9 cellular contexts compared by ENCODE assay signal in the genomic region with DNA sequence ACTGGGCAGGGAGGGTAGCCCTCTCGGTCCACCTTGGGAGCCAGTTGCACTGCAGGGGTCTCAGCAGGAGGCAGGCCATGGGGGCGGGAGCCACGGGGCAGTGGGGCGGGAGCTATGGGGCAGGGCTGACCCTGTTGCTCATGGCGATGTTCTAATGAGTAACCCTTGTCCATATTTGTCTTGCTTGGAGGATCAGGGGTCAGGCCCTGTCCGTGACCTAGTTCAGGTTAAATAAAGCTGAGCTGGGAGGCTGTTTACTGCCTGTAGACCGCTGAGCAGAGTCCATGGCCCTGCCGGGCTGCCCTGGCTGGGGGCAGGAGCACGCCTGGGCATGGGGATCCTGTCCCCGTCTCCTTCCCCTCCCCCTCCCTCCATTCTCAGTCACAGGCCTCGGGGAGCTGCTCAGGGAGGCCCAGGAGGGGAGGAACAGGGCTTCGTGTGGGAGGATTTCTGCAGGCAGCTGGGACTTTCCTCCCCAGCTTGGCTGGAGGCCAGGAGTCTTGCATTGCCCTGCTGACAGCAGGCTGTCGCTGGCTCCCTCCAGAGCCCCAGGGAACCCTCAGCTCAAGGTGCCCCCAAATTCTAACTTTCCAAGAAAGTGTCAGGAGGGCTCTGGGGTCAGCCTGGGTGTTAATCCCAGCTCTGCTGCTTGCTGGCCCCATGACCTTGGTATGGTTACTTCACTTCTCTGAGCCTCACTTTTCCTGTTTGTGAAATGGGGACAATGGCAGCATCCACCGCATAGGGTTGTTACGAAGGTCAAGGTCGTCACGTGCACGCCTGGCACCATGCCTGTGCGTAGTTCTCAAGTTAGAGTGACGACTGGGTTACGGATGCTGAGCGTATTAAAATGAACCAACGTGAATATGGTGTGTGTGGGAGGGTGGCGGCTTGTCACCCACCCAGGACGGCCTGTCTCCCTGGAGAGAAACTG. TPM values are rescaled to one million over a fixed set of nuclear protein-coding genes. Genes with fewer than 3 reads are reported as not detected.
DNase-seq lines count a peak whose midpoint lies in the region; ATAC-seq and TF ChIP-seq lines count a peak whose summit lies in the region.
"Had no signal": no experiment of that assay in that cellular context is flagged by ENCODE, and none has a peak within 500 bp of the region (broad histone marks: within the 10 kb centered on the region; RNA-seq: fewer than 3 reads in every experiment).

No MANE protein-coding gene starts in this region.

- TF ChIP-seq CTCF in glutamatergic neuron (IDR thresholded peaks at IDR 0.05; ENCODE audit: partially characterized antibody, unreplicated experiment), result no peak

- no peaks in the 10 kb centered on the region for H3K9me3 Mint-ChIP-seq in activated CD4-positive, alpha-beta T cell treated with anti-CD3 and anti-CD28 coated beads, Interleukin-2, amount 10 ng/mL, durations not matched to agents 24 days and 14 days
- peaks cover 4% of the 10 kb centered on the region for H3K9me3 Mint-ChIP-seq in glutamatergic neuron (ENCODE audit: unreplicated experiment)
- H3K9me3 Mint-ChIP-seq: activated B cell treated with CpG ODN at 0.5 μM for 24 hours had no signal

- H3K4me1 Mint-ChIP-seq in activated CD4-positive, alpha-beta T cell treated with anti-CD3 and anti-CD28 coated beads, Interleukin-2, amount 10 ng/mL, durations not matched to agents 24 days and 14 days, result peaks cover 6% of the 10 kb centered on the region
- peaks cover 5% of the 10 kb centered on the region for H3K4me1 Mint-ChIP-seq in glutamatergic neuron (ENCODE audit: low read depth, unreplicated experiment)

- intact Hi-C loops in activated CD4-positive, alpha-beta T cell treated with anti-CD3 and anti-CD28 coated beads, Interleukin-2, amount 10 ng/mL, durations not matched to agents 24 days and 14 days (cut with micrococcal nuclease), result no loop called here

- peaks cover 21% of the 10 kb centered on the region for H3K36me3 Mint-ChIP-seq in activated CD4-positive, alpha-beta T cell treated with anti-CD3 and anti-CD28 coated beads, Interleukin-2, amount 10 ng/mL, durations not matched to agents 24 days and 14 days (ENCODE audit: low read depth)
- H3K36me3 Mint-ChIP-seq in glutamatergic neuron (ENCODE audit: unreplicated experiment), result no peaks in the 10 kb centered on the region

- ATAC-seq in GM18858 (IDR thresholded peaks at IDR 0.05; ENCODE audit: unreplicated experiment) (no peak), GM21367 (IDR thresholded peaks at IDR 0.05; ENCODE audit: unreplicated experiment) (no peak)

- no peaks in the 10 kb centered on the region for H3K27me3 Mint-ChIP-seq in activated CD4-positive, alpha-beta T cell treated with anti-CD3 and anti-CD28 coated beads, Interleukin-2, amount 10 ng/mL, durations not matched to agents 24 days and 14 days
- no peaks in the 10 kb centered on the region for H3K27me3 Mint-ChIP-seq in glutamatergic neuron (ENCODE audit: unreplicated experiment)
- H3K27me3 Mint-ChIP-seq: activated B cell treated with CpG ODN at 0.5 μM for 24 hours had no signal

- DNase-seq in activated T-cell treated with anti-CD3 and anti-CD28 coated beads for 48 hours (ENCODE audit: low read depth) (peak; percentile 52), glutamatergic neuron (no peak), NCI-H510A treated with DMSO at 0.1 percent for 48 hours (lab: John Stamatoyannopoulos, UW) (no peak)
- no peak for DNase-seq in activated T-cell treated with anti-CD3 and anti-CD28 coated beads, Interleukin-2, amount 50 U/mL, for 1 hour
- peak; percentile 70 for DNase-seq in activated CD4-positive, alpha-beta T cell treated with anti-CD3 and anti-CD28 coated beads, Interleukin-2, amount 10 ng/mL, durations not matched to agents 24 days and 14 days
- peak; percentile 79 for DNase-seq in stimulated activated CD4-positive, alpha-beta T cell treated with anti-CD3 and anti-CD28 coated beads, Interleukin-15, amount 100 ng/mL, for 24 hours
- DNase-seq: activated B cell treated with CpG ODN at 0.5 μM for 24 hours had no signal

- no peak overlapping the region for H3K4me3 Mint-ChIP-seq in activated CD4-positive, alpha-beta T cell treated with anti-CD3 and anti-CD28 coated beads, Interleukin-2, amount 10 ng/mL, durations not matched to agents 24 days and 14 days
- H3K4me3 Mint-ChIP-seq in glutamatergic neuron (ENCODE audit: unreplicated experiment), result peak overlapping the region; percentile 30
- H3K4me3 Mint-ChIP-seq: activated B cell treated with CpG ODN at 0.5 μM for 24 hours had no signal

- H3K27ac Mint-ChIP-seq in activated CD4-positive, alpha-beta T cell treated with anti-CD3 and anti-CD28 coated beads, Interleukin-2, amount 10 ng/mL, durations not matched to agents 24 days and 14 days, result peak overlapping the region; percentile 52
- no peak overlapping the region for H3K27ac Mint-ChIP-seq in glutamatergic neuron (ENCODE audit: unreplicated experiment)
- H3K27ac Mint-ChIP-seq: activated B cell treated with CpG ODN at 0.5 μM for 24 hours had no signal

RNA-seq across cellular contexts. Expression of a gene that starts 6.1 kb away (rescaled TPM):
- total RNA-seq in activated CD4-positive, alpha-beta T cell treated with anti-CD3 and anti-CD28 coated beads, Interleukin-2, amount 10 ng/mL, durations not matched to agents 24 days and 14 days, result 0.12 and 0.16 TPM in 2 replicates
- 0.37 TPM for total RNA-seq in glutamatergic neuron (ENCODE audit: unreplicated experiment)

RNA-seq across cellular contexts. Expression of a gene that starts 12.1 kb away (rescaled TPM):
- 17.6 and 18.3 TPM in 2 replicates for total RNA-seq in activated CD4-positive, alpha-beta T cell treated with anti-CD3 and anti-CD28 coated beads, Interleukin-2, amount 10 ng/mL, durations not matched to agents 24 days and 14 days
- total RNA-seq in glutamatergic neuron (ENCODE audit: unreplicated experiment), result 13.4 TPM

RNA-seq across cellular contexts. Expression of a gene that starts 25.2 kb away (rescaled TPM):
- total RNA-seq in activated CD4-positive, alpha-beta T cell treated with anti-CD3 and anti-CD28 coated beads, Interleukin-2, amount 10 ng/mL, durations not matched to agents 24 days and 14 days, result not detected in 2 replicates
- 9.7 TPM for total RNA-seq in glutamatergic neuron (ENCODE audit: unreplicated experiment)

RNA-seq across cellular contexts. Expression of a gene that starts 26.4 kb away (rescaled TPM):
- total RNA-seq in activated CD4-positive, alpha-beta T cell treated with anti-CD3 and anti-CD28 coated beads, Interleukin-2, amount 10 ng/mL, durations not matched to agents 24 days and 14 days, result 0.07 and 0.14 TPM in 2 replicates
- 0.96 TPM for total RNA-seq in glutamatergic neuron (ENCODE audit: unreplicated experiment)

RNA-seq across cellular contexts. Expression of a gene that starts 51.9 kb away (rescaled TPM):
- total RNA-seq in activated CD4-positive, alpha-beta T cell treated with anti-CD3 and anti-CD28 coated beads, Interleukin-2, amount 10 ng/mL, durations not matched to agents 24 days and 14 days, result 432 and 442 TPM in 2 replicates
- total RNA-seq in glutamatergic neuron (ENCODE audit: unreplicated experiment), result 297 TPM

Comparison
In these comparisons a context has a peak if more than half of its experiments do, and no peak if none do; other contexts are left out.
1. DNase-seq: peak in activated T-cell treated with anti-CD3 and anti-CD28 coated beads for 48 hours (single experiment), activated CD4-positive, alpha-beta T cell treated with anti-CD3 and anti-CD28 coated beads, Interleukin-2, amount 10 ng/mL, durations not matched to agents 24 days and 14 days (single experiment) and stimulated activated CD4-positive, alpha-beta T cell treated with anti-CD3 and anti-CD28 coated beads, Interleukin-15, amount 100 ng/mL, for 24 hours (single experiment); none in activated T-cell treated with anti-CD3 and anti-CD28 coated beads, Interleukin-2, amount 50 U/mL, for 1 hour (single experiment), glutamatergic neuron (single experiment) and NCI-H510A treated with DMSO at 0.1 percent for 48 hours (single experiment).
2. RNA of a gene that starts 25.2 kb away (total RNA-seq): 9.7 TPM in glutamatergic neuron (single experiment); not detected in activated CD4-positive, alpha-beta T cell treated with anti-CD3 and anti-CD28 coated beads, Interleukin-2, amount 10 ng/mL, durations not matched to agents 24 days and 14 days; every median in the first group is over 10 times any median in the second.